38 cellular contexts compared by ENCODE assay signal in genomic region chr21:30502041-30502440, GRCh38. TPM values are rescaled to one million over a fixed set of nuclear protein-coding genes. Genes with fewer than 3 reads are reported as not detected.
"Had no signal": no experiment of that assay in that cellular context is flagged by ENCODE, and none has a peak within 500 bp of the region (broad histone marks: within the 10 kb centered on the region; RNA-seq: fewer than 3 reads in every experiment).

Gene KRTAP19-5 (minus strand): TSS chr21:30502141. CDS start chr21:30502090, 51 bp downstream.

- DNase-seq: activated B cell treated with CpG ODN at 0.5 μM for 24 hours; activated CD4-positive, alpha-beta memory T cell treated with anti-CD3 and anti-CD28 coated beads for 36 hours; activated CD4-positive, alpha-beta T cell treated with anti-CD3 and anti-CD28 coated beads for 4 hours; activated CD4-positive, alpha-beta T cell treated with anti-CD3 and anti-CD28 coated beads, Interleukin-2, amount 10 ng/mL, durations not matched to agents 24 days and 14 days; activated CD4-positive, alpha-beta T cell treated with anti-CD3 and anti-CD28 coated beads, Interleukin-2, amount 50 U/mL, for 1 hour; activated CD4-positive, alpha-beta T cell treated with anti-CD3 and anti-CD28 coated beads, Interleukin-2, amount 50 U/mL, for 4 hours; activated CD4-positive, CD25-positive, alpha-beta regulatory T cell treated with anti-CD3 and anti-CD28 coated beads, Interleukin-2, amount 50 U/mL, for 72 hours; activated CD8-positive, alpha-beta memory T cell treated with anti-CD3 and anti-CD28 coated beads, Interleukin-2, amount 50 U/mL, for 4 hours; activated CD8-positive, alpha-beta T cell treated with anti-CD3 and anti-CD28 coated beads for 36 hours; activated effector memory CD4-positive, alpha-beta T cell treated with anti-CD3 and anti-CD28 coated beads, Interleukin-2, amount 50 U/mL, for 16 hours; activated gamma-delta T cell treated with Interleukin-2 at 50 U/mL for 16 hours; activated naive CD4-positive, alpha-beta T cell; activated naive CD4-positive, alpha-beta T cell treated with anti-CD3 and anti-CD28 coated beads for 36 hours; activated naive CD4-positive, alpha-beta T cell treated with anti-CD3 and anti-CD28 coated beads, Interleukin-2, amount 50 U/mL, for 16 hours; activated naive CD8-positive, alpha-beta T cell treated with anti-CD3 and anti-CD28 coated beads for 36 hours; activated T-cell treated with anti-CD3 and anti-CD28 coated beads for 4 hours; activated T-cell treated with anti-CD3 and anti-CD28 coated beads, Interleukin-2, amount 50 U/mL, for 1 hour; activated T-cell treated with anti-CD3 and anti-CD28 coated beads, Interleukin-2, amount 50 U/mL, for 4 hours; activated T-cell treated with anti-CD3 and anti-CD28 coated beads, Interleukin-2, amount 50 U/mL, for 72 hours; adrenal gland; amygdala; anterior cingulate cortex; caudate nucleus; cerebellar nuclear complex; T-helper 1 cell; T-helper 9 cell had no signal

- H3K4me3 Mint-ChIP-seq: activated B cell treated with CpG ODN at 0.5 μM for 24 hours; activated CD4-positive, alpha-beta memory T cell treated with anti-CD3 and anti-CD28 coated beads for 36 hours; activated CD4-positive, alpha-beta T cell treated with anti-CD3 and anti-CD28 coated beads, Interleukin-2, amount 10 ng/mL, durations not matched to agents 24 days and 14 days; activated CD8-positive, alpha-beta T cell treated with anti-CD3 and anti-CD28 coated beads for 36 hours; activated naive CD4-positive, alpha-beta T cell treated with anti-CD3 and anti-CD28 coated beads for 36 hours; activated naive CD8-positive, alpha-beta T cell treated with anti-CD3 and anti-CD28 coated beads for 36 hours; activated T-cell treated with anti-CD3 and anti-CD28 coated beads, Interleukin-2, amount 50 U/mL, for 4 hours; activated T-cell treated with anti-CD3 and anti-CD28 coated beads, Interleukin-2, amount 50 U/mL, for 72 hours; activated T-helper 1 cell treated with anti-CD3 and anti-CD28 coated beads, Interleukin-12 subunit alpha, Interleukin-12 subunit beta, Interleukin-2, Interleukin-4 antibody, amounts not matched to agents 30 ng/mL and 10 ng/mL and 1 ng/mL, durations not matched to agents 14 hours and 24 hours and 36 hours; activated T-helper 17 cell treated with anti-CD3 and anti-CD28 coated beads, Interleukin-2, amount 50 U/mL, for 72 hours; brain; central memory CD8-positive, alpha-beta T cell; T-helper 1 cell treated with Interleukin-12 subunit alpha and Interleukin-12 subunit beta and Interleukin-4 antibody, amounts not matched to agents 30 μg/mL and 1 μg/mL, for 36 hours; T-helper 2 cell treated with Interferon-gamma antibody and Interleukin-4, amounts not matched to agents 5 μg/mL and 100 μg/mL, for 36 hours had no signal

- H3K27me3 ChIP-seq: adrenal gland, ascending aorta, cardiac muscle cell had no signal

- H3K4me1 ChIP-seq: adrenal gland, ascending aorta had no signal

- H3K27ac ChIP-seq: adrenal gland, ascending aorta, cardiac muscle cell, VCaP had no signal

- H3K9me3 ChIP-seq: adrenal gland, ascending aorta had no signal

- H3K36me3 ChIP-seq: adrenal gland, ascending aorta, cardiac muscle cell had no signal

- H3K27me3 Mint-ChIP-seq: activated B cell treated with CpG ODN at 0.5 μM for 24 hours; activated CD4-positive, alpha-beta T cell treated with anti-CD3 and anti-CD28 coated beads, Interleukin-2, amount 10 ng/mL, durations not matched to agents 24 days and 14 days; brain; central memory CD8-positive, alpha-beta T cell had no signal

- H3K4me1 Mint-ChIP-seq: activated B cell treated with CpG ODN at 0.5 μM for 24 hours; activated CD4-positive, alpha-beta T cell treated with anti-CD3 and anti-CD28 coated beads, Interleukin-2, amount 10 ng/mL, durations not matched to agents 24 days and 14 days; activated naive CD8-positive, alpha-beta T cell treated with anti-CD3 and anti-CD28 coated beads for 36 hours; activated T-helper 17 cell treated with anti-CD3 and anti-CD28 coated beads, Interleukin-2, amount 50 U/mL, for 72 hours; central memory CD8-positive, alpha-beta T cell had no signal

- ATAC-seq: activated CD8-positive, alpha-beta T cell treated with anti-CD3 and anti-CD28 coated beads for 36 hours; activated T-cell treated with anti-CD3 and anti-CD28 coated beads, Interleukin-2, amount 50 U/mL, for 4 hours; activated T-cell treated with anti-CD3 and anti-CD28 coated beads, Interleukin-2, amount 50 U/mL, for 72 hours; activated T-helper 17 cell treated with anti-CD3 and anti-CD28 coated beads, Interleukin-2, amount 50 U/mL, for 72 hours had no signal

- H3K4me3 ChIP-seq: adrenal gland, ascending aorta, cardiac muscle cell had no signal

- H3K36me3 Mint-ChIP-seq: activated CD4-positive, alpha-beta memory T cell treated with anti-CD3 and anti-CD28 coated beads for 36 hours; activated naive CD8-positive, alpha-beta T cell treated with anti-CD3 and anti-CD28 coated beads for 36 hours; brain had no signal

- H3K9me3 Mint-ChIP-seq: activated CD4-positive, alpha-beta memory T cell treated with anti-CD3 and anti-CD28 coated beads for 36 hours; activated CD4-positive, alpha-beta T cell treated with anti-CD3 and anti-CD28 coated beads, Interleukin-2, amount 10 ng/mL, durations not matched to agents 24 days and 14 days; activated CD8-positive, alpha-beta T cell treated with anti-CD3 and anti-CD28 coated beads for 36 hours; activated naive CD4-positive, alpha-beta T cell treated with anti-CD3 and anti-CD28 coated beads for 36 hours; activated naive CD8-positive, alpha-beta T cell treated with anti-CD3 and anti-CD28 coated beads for 36 hours; activated T-cell treated with anti-CD3 and anti-CD28 coated beads, Interleukin-2, amount 50 U/mL, for 4 hours; activated T-cell treated with anti-CD3 and anti-CD28 coated beads, Interleukin-2, amount 50 U/mL, for 72 hours; activated T-helper 1 cell treated with anti-CD3 and anti-CD28 coated beads, Interleukin-12 subunit alpha, Interleukin-12 subunit beta, Interleukin-2, Interleukin-4 antibody, amounts not matched to agents 30 ng/mL and 10 ng/mL and 1 ng/mL, durations not matched to agents 14 hours and 24 hours and 36 hours; activated T-helper 17 cell treated with anti-CD3 and anti-CD28 coated beads, Interleukin-2, amount 50 U/mL, for 72 hours; brain; T-helper 1 cell treated with Interleukin-12 subunit alpha and Interleukin-12 subunit beta and Interleukin-4 antibody, amounts not matched to agents 30 μg/mL and 1 μg/mL, for 36 hours; T-helper 2 cell treated with Interferon-gamma antibody and Interleukin-4, amounts not matched to agents 5 μg/mL and 100 μg/mL, for 36 hours had no signal

- H3K27ac Mint-ChIP-seq: activated B cell treated with CpG ODN at 0.5 μM for 24 hours; activated CD4-positive, alpha-beta memory T cell treated with anti-CD3 and anti-CD28 coated beads for 36 hours; activated CD4-positive, alpha-beta T cell treated with anti-CD3 and anti-CD28 coated beads, Interleukin-2, amount 10 ng/mL, durations not matched to agents 24 days and 14 days; activated CD8-positive, alpha-beta T cell treated with anti-CD3 and anti-CD28 coated beads for 36 hours; activated naive CD4-positive, alpha-beta T cell treated with anti-CD3 and anti-CD28 coated beads for 36 hours; activated naive CD8-positive, alpha-beta T cell treated with anti-CD3 and anti-CD28 coated beads for 36 hours; activated T-cell treated with anti-CD3 and anti-CD28 coated beads, Interleukin-2, amount 50 U/mL, for 72 hours; activated T-helper 1 cell treated with anti-CD3 and anti-CD28 coated beads, Interleukin-12 subunit alpha, Interleukin-12 subunit beta, Interleukin-2, Interleukin-4 antibody, amounts not matched to agents 30 ng/mL and 10 ng/mL and 1 ng/mL, durations not matched to agents 14 hours and 24 hours and 36 hours; activated T-helper 17 cell treated with anti-CD3 and anti-CD28 coated beads, Interleukin-2, amount 50 U/mL, for 72 hours; brain; T-helper 1 cell treated with Interleukin-12 subunit alpha and Interleukin-12 subunit beta and Interleukin-4 antibody, amounts not matched to agents 30 μg/mL and 1 μg/mL, for 36 hours; T-helper 2 cell treated with Interferon-gamma antibody and Interleukin-4, amounts not matched to agents 5 μg/mL and 100 μg/mL, for 36 hours had no signal

RNA-seq across cellular contexts. Expression of gene KRTAP19-5, which starts in this region (rescaled TPM):
- total RNA-seq: activated B cell treated with CpG ODN at 0.5 μM for 24 hours; activated CD4-positive, alpha-beta memory T cell treated with anti-CD3 and anti-CD28 coated beads for 36 hours; activated CD4-positive, alpha-beta T cell treated with anti-CD3 and anti-CD28 coated beads, Interleukin-2, amount 10 ng/mL, durations not matched to agents 24 days and 14 days; activated CD8-positive, alpha-beta memory T cell treated with anti-CD3 and anti-CD28 coated beads for 36 hours; activated CD8-positive, alpha-beta T cell treated with anti-CD3 and anti-CD28 coated beads for 36 hours; activated naive CD4-positive, alpha-beta T cell treated with anti-CD3 and anti-CD28 coated beads for 36 hours; activated naive CD8-positive, alpha-beta T cell treated with anti-CD3 and anti-CD28 coated beads for 36 hours; activated T-cell treated with anti-CD3 and anti-CD28 coated beads, Interleukin-2, amount 50 U/mL, for 4 hours; activated T-cell treated with anti-CD3 and anti-CD28 coated beads, Interleukin-2, amount 50 U/mL, for 72 hours; activated T-helper 1 cell treated with anti-CD3 and anti-CD28 coated beads, Interleukin-12 subunit alpha, Interleukin-12 subunit beta, Interleukin-2, Interleukin-4 antibody, amounts not matched to agents 30 ng/mL and 10 ng/mL and 1 ng/mL, durations not matched to agents 14 hours and 24 hours and 36 hours; activated T-helper 17 cell treated with anti-CD3 and anti-CD28 coated beads, Interleukin-2, amount 50 U/mL, for 72 hours; adrenal gland; ascending aorta; bronchial epithelial cell; cardiac muscle cell; chondrocyte had no signal
- polyA plus RNA-seq: adrenal gland, cardiac muscle cell had no signal
